Comparison of ENCODE assay signal across 1 cellular context in the genomic region with DNA sequence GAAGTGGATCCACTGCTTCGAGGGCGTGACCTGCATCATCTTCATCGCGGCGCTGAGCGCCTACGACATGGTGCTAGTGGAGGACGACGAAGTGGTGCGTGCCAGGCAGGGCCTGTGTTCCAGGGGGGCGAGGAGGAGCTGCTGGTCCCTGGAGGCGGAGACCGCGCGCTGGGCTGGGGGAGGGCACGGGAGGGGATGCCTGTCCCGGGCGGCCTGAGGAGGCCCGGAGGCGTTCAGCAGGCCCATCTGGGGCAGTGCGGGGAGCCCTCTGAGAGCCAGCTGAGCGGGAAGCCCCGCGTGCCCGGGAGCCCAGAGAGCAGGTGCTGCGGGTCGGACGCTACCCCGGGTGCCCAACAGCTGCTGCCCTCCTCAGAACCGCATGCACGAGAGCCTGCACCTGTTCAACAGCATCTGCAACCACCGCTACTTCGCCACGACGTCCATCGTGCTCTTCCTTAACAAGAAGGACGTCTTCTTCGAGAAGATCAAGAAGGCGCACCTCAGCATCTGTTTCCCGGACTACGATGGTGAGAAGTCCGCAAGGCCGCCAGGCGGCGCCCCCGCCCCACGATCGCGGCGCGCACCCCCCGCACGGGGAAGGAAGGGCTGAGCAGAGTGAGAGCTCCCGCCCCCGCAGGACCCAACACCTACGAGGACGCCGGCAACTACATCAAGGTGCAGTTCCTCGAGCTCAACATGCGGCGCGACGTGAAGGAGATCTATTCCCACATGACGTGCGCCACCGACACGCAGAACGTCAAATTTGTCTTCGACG.
TF ChIP-seq lines count a peak whose summit lies in the region.

No MANE protein-coding gene starts in this region.

TF ChIP-seq in HepG2, 621 proteins besides CTCF, POLR2A, EP300 and RAD21 (continued from another document and continues in another):
- TF ChIP-seq ZHX1 (CRISPR knock-in tag; IDR thresholded peaks at IDR 0.05; ENCODE audit: low read depth) (0 out of 2 replicates have a peak, but pooled peaks have one; percentile 63), ERF (CRISPR knock-in tag; IDR thresholded peaks at IDR 0.05) (0 out of 2 replicates have a peak, but pooled peaks have one; percentile 61), AKAP8 (CRISPR knock-in tag; IDR thresholded peaks at IDR 0.05) (no peak), ZNF724P (CRISPR knock-in tag; IDR thresholded peaks at IDR 0.05; ENCODE audit: borderline replicate concordance) (0 out of 2 replicates have a peak, but pooled peaks have one; percentile 64), PHF5A (CRISPR knock-in tag; IDR thresholded peaks at IDR 0.05; ENCODE audit: low read depth, unreplicated experiment) (peak; percentile 70), RFXAP (CRISPR knock-in tag; IDR thresholded peaks at IDR 0.05; ENCODE audit: borderline replicate concordance) (0 out of 2 replicates have a peak, but pooled peaks have one; percentile 10), HDAC2 (CRISPR knock-in tag; IDR thresholded peaks at IDR 0.05) (peak; percentile 69; the same call in 1 of the 2 replicates), SMC3 (IDR thresholded peaks at IDR 0.05; ENCODE audit: low read length) (peak; percentile 89), NONO (IDR thresholded peaks at IDR 0.05) (no peak), NONO (CRISPR knock-in tag; conservative IDR thresholded peaks at IDR 0.05) (0 out of 2 replicates have a peak, but pooled peaks have one; percentile 62), HINFP (CRISPR knock-in tag; IDR thresholded peaks at IDR 0.05; ENCODE audit: low read depth) (peak; percentile 61; the same call in 1 of the 2 replicates), ZNF747 (CRISPR knock-in tag; IDR thresholded peaks at IDR 0.05; ENCODE audit: borderline replicate concordance) (no peak), SALL2 (CRISPR knock-in tag; IDR thresholded peaks at IDR 0.05) (peak; percentile 53; the same call in 1 of the 2 replicates), ARNT2 (CRISPR knock-in tag; IDR thresholded peaks at IDR 0.05; ENCODE audit: low read depth) (peak; percentile 30; the same call in 1 of the 2 replicates), ZNF574 (CRISPR knock-in tag; IDR thresholded peaks at IDR 0.05) (peak; percentile 66), KLF15 (CRISPR knock-in tag; IDR thresholded peaks at IDR 0.05; ENCODE audit: borderline replicate concordance) (no peak), ATF7 (IDR thresholded peaks at IDR 0.05) (no peak), ATF7 (CRISPR knock-in tag; IDR thresholded peaks at IDR 0.05) (peak; percentile 26; the same call in 1 of the 2 replicates), GABPB1 (CRISPR knock-in tag; IDR thresholded peaks at IDR 0.05) (peak; percentile 59; the same call in 1 of the 2 replicates), HNRNPH1 (optimal IDR thresholded peaks at IDR 0.05; ENCODE audit: low read depth, low read length) (no peak), NFE2L2 (IDR thresholded peaks at IDR 0.05; ENCODE audit: low read length) (no peak), CERS6 (CRISPR knock-in tag; IDR thresholded peaks at IDR 0.05) (no peak), ATF4 (CRISPR knock-in tag; IDR thresholded peaks at IDR 0.05) (peak in 1 of 2 experiments; percentile 35; a peak in 1 of 4 replicates), REPIN1 (CRISPR knock-in tag; IDR thresholded peaks at IDR 0.05; ENCODE audit: borderline replicate concordance, low read depth) (peak; percentile 69; the same call in 1 of the 2 replicates), HNRNPUL1 (IDR thresholded peaks at IDR 0.05; ENCODE audit: low read depth, low read length) (no peak), BRD4 (CRISPR knock-in tag; IDR thresholded peaks at IDR 0.05) (0 out of 2 replicates have a peak, but pooled peaks have one; percentile 45), BCL6 (CRISPR knock-in tag; IDR thresholded peaks at IDR 0.05) (peak; percentile 40; the same call in 1 of the 2 replicates), MED13 (CRISPR knock-in tag; IDR thresholded peaks at IDR 0.05) (no peak), ZNF580 (CRISPR knock-in tag; IDR thresholded peaks at IDR 0.05; ENCODE audit: borderline replicate concordance, low read depth) (peak; percentile 60; the same call in 1 of the 2 replicates), ZNF251 (CRISPR knock-in tag; IDR thresholded peaks at IDR 0.05) (0 out of 2 replicates have a peak, but pooled peaks have one; percentile 51), NFKBIZ (CRISPR knock-in tag; IDR thresholded peaks at IDR 0.05) (0 out of 2 replicates have a peak, but pooled peaks have one; percentile 50), FOXC1 (CRISPR knock-in tag; IDR thresholded peaks at IDR 0.05; ENCODE audit: borderline replicate concordance) (peak; percentile 26; the same call in 1 of the 2 replicates), MEIS1 (CRISPR knock-in tag; IDR thresholded peaks at IDR 0.05; ENCODE audit: borderline replicate concordance) (peak; percentile 65; the same call in 1 of the 2 replicates)
- TF ChIP-seq, protein P1, sequence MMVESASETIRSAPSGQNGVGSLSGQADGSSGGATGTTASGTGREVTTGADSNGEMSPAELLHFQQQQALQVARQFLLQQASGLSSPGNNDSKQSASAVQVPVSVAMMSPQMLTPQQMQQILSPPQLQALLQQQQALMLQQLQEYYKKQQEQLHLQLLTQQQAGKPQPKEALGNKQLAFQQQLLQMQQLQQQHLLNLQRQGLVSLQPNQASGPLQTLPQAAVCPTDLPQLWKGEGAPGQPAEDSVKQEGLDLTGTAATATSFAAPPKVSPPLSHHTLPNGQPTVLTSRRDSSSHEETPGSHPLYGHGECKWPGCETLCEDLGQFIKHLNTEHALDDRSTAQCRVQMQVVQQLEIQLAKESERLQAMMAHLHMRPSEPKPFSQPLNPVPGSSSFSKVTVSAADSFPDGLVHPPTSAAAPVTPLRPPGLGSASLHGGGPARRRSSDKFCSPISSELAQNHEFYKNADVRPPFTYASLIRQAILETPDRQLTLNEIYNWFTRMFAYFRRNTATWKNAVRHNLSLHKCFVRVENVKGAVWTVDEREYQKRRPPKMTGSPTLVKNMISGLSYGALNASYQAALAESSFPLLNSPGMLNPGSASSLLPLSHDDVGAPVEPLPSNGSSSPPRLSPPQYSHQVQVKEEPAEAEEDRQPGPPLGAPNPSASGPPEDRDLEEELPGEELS (CRISPR knock-in tag; IDR thresholded peaks at IDR 0.05) = 0 out of 2 replicates have a peak, but pooled peaks have one; percentile 45
- TF ChIP-seq, protein P2, sequence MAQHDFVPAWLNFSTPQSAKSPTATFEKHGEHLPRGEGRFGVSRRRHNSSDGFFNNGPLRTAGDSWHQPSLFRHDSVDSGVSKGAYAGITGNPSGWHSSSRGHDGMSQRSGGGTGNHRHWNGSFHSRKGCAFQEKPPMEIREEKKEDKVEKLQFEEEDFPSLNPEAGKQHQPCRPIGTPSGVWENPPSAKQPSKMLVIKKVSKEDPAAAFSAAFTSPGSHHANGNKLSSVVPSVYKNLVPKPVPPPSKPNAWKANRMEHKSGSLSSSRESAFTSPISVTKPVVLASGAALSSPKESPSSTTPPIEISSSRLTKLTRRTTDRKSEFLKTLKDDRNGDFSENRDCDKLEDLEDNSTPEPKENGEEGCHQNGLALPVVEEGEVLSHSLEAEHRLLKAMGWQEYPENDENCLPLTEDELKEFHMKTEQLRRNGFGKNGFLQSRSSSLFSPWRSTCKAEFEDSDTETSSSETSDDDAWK (CRISPR knock-in tag; IDR thresholded peaks at IDR 0.05) = no peak
- TF ChIP-seq, protein P3, sequence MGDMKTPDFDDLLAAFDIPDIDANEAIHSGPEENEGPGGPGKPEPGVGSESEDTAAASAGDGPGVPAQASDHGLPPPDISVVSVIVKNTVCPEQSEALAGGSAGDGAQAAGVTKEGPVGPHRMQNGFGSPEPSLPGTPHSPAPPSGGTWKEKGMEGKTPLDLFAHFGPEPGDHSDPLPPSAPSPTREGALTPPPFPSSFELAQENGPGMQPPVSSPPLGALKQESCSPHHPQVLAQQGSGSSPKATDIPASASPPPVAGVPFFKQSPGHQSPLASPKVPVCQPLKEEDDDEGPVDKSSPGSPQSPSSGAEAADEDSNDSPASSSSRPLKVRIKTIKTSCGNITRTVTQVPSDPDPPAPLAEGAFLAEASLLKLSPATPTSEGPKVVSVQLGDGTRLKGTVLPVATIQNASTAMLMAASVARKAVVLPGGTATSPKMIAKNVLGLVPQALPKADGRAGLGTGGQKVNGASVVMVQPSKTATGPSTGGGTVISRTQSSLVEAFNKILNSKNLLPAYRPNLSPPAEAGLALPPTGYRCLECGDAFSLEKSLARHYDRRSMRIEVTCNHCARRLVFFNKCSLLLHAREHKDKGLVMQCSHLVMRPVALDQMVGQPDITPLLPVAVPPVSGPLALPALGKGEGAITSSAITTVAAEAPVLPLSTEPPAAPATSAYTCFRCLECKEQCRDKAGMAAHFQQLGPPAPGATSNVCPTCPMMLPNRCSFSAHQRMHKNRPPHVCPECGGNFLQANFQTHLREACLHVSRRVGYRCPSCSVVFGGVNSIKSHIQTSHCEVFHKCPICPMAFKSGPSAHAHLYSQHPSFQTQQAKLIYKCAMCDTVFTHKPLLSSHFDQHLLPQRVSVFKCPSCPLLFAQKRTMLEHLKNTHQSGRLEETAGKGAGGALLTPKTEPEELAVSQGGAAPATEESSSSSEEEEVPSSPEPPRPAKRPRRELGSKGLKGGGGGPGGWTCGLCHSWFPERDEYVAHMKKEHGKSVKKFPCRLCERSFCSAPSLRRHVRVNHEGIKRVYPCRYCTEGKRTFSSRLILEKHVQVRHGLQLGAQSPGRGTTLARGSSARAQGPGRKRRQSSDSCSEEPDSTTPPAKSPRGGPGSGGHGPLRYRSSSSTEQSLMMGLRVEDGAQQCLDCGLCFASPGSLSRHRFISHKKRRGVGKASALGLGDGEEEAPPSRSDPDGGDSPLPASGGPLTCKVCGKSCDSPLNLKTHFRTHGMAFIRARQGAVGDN (CRISPR knock-in tag; IDR thresholded peaks at IDR 0.05) = peak; percentile 74
- TF ChIP-seq, protein P4, sequence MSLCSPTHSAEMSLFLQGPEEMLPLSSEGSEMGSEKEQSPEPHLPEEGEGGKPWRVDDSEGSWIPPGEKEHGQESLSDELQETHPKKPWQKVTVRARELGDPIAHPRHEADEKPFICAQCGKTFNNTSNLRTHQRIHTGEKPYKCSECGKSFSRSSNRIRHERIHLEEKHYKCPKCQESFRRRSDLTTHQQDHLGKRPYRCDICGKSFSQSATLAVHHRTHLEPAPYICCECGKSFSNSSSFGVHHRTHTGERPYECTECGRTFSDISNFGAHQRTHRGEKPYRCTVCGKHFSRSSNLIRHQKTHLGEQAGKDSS (CRISPR knock-in tag; IDR thresholded peaks at IDR 0.05; ENCODE audit: borderline replicate concordance, low read depth) = peak; percentile 94; the same call in 1 of the 2 replicates
